1 cellular context compared by ENCODE assay signal in the genomic region with DNA sequence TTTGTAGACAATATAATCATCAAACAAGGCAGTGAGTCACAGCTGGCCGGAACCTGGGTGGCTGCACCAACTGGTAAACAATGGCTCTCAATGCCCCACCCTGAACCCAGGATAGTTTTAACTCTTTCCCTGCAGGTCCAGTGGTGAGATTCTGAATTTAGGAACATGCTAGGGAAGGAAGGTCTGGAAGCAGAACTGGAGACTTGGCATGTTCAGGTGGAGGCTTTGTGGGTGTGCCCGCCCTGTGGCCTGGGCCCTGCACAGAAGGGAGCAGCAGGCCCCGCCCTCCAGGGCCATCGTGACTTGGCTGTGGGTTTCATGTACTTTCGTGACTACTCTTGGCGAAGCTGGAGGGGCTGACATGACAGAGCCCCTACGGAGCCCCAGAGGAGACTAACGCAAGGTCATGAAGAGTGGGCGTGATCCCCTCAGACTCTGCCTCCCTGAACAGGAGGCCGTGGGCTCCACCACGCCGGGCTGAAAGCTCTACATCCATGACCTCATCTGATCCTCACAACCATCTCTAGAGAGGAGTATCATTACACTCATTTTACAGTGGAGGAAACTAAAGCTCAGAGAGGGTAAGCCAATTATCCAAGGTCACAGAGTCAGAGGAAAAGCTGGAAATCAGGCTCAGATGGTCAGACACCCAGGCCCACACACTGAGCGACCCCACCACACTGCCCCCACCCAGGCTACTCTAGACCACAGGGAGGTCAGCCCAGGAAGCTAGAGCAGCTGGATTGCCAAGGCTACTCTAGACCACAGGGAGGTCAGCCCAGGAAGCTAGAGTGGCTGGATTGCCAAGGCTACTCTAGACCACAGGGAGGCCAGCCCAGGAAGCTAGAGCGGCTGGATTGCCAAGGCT.
TF ChIP-seq lines count a peak whose summit lies in the region.

No MANE protein-coding gene starts in this region.

TF ChIP-seq in HepG2, 621 proteins besides CTCF, POLR2A, EP300 and RAD21 (continues in another document):
- TF ChIP-seq ZNF747 (CRISPR knock-in tag; IDR thresholded peaks at IDR 0.05; ENCODE audit: borderline replicate concordance): no peak
- TF ChIP-seq ZNF768 (CRISPR knock-in tag; IDR thresholded peaks at IDR 0.05): peak; percentile 33; the same call in 1 of the 2 replicates
- TF ChIP-seq ZBTB26 (CRISPR knock-in tag; IDR thresholded peaks at IDR 0.05; ENCODE audit: borderline replicate concordance): peak; percentile 38; the same call in 1 of the 2 replicates
- TF ChIP-seq ZFP37 (CRISPR knock-in tag; IDR thresholded peaks at IDR 0.05; ENCODE audit: borderline replicate concordance): no peak
- TF ChIP-seq, protein P1, sequence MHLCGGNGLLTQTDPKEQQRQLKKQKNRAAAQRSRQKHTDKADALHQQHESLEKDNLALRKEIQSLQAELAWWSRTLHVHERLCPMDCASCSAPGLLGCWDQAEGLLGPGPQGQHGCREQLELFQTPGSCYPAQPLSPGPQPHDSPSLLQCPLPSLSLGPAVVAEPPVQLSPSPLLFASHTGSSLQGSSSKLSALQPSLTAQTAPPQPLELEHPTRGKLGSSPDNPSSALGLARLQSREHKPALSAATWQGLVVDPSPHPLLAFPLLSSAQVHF (CRISPR knock-in tag; IDR thresholded peaks at IDR 0.05): no peak
- TF ChIP-seq KDM5B (CRISPR knock-in tag; IDR thresholded peaks at IDR 0.05; ENCODE audit: borderline replicate concordance): no peak
- TF ChIP-seq ISX (CRISPR knock-in tag; conservative IDR thresholded peaks at IDR 0.05): no peak
- no peak for TF ChIP-seq PCBP2 (optimal IDR thresholded peaks at IDR 0.05; ENCODE audit: low read depth, low read length, poor library complexity, severe bottlenecking)
- no peak for TF ChIP-seq ZFY (CRISPR knock-in tag; IDR thresholded peaks at IDR 0.05)
- no peak for TF ChIP-seq ZNF724P (CRISPR knock-in tag; IDR thresholded peaks at IDR 0.05; ENCODE audit: borderline replicate concordance)
- TF ChIP-seq NKX3-1 (CRISPR knock-in tag; IDR thresholded peaks at IDR 0.05): no peak
- TF ChIP-seq, protein P2, sequence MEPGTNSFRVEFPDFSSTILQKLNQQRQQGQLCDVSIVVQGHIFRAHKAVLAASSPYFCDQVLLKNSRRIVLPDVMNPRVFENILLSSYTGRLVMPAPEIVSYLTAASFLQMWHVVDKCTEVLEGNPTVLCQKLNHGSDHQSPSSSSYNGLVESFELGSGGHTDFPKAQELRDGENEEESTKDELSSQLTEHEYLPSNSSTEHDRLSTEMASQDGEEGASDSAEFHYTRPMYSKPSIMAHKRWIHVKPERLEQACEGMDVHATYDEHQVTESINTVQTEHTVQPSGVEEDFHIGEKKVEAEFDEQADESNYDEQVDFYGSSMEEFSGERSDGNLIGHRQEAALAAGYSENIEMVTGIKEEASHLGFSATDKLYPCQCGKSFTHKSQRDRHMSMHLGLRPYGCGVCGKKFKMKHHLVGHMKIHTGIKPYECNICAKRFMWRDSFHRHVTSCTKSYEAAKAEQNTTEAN (CRISPR knock-in tag; conservative IDR thresholded peaks at IDR 0.05): no peak
- TF ChIP-seq, protein P3, sequence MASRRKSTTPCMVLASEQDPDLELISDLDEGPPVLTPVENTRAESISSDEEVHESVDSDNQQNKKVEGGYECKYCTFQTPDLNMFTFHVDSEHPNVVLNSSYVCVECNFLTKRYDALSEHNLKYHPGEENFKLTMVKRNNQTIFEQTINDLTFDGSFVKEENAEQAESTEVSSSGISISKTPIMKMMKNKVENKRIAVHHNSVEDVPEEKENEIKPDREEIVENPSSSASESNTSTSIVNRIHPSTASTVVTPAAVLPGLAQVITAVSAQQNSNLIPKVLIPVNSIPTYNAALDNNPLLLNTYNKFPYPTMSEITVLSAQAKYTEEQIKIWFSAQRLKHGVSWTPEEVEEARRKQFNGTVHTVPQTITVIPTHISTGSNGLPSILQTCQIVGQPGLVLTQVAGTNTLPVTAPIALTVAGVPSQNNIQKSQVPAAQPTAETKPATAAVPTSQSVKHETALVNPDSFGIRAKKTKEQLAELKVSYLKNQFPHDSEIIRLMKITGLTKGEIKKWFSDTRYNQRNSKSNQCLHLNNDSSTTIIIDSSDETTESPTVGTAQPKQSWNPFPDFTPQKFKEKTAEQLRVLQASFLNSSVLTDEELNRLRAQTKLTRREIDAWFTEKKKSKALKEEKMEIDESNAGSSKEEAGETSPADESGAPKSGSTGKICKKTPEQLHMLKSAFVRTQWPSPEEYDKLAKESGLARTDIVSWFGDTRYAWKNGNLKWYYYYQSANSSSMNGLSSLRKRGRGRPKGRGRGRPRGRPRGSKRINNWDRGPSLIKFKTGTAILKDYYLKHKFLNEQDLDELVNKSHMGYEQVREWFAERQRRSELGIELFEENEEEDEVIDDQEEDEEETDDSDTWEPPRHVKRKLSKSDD (CRISPR knock-in tag; IDR thresholded peaks at IDR 0.05; ENCODE audit: low read depth): no peak
- TF ChIP-seq, protein P4, sequence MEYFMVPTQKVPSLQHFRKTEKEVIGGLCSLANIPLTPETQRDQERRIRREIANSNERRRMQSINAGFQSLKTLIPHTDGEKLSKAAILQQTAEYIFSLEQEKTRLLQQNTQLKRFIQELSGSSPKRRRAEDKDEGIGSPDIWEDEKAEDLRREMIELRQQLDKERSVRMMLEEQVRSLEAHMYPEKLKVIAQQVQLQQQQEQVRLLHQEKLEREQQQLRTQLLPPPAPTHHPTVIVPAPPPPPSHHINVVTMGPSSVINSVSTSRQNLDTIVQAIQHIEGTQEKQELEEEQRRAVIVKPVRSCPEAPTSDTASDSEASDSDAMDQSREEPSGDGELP (IDR thresholded peaks at IDR 0.05; ENCODE audit: borderline replicate concordance, low read depth): peak; percentile 54; the same call in 1 of the 2 replicates
- TF ChIP-seq YEATS4 (CRISPR knock-in tag; IDR thresholded peaks at IDR 0.05; ENCODE audit: borderline replicate concordance): no peak
- no peak for TF ChIP-seq DPF2 (CRISPR knock-in tag; IDR thresholded peaks at IDR 0.05; ENCODE audit: borderline replicate concordance, low read depth)
- TF ChIP-seq ZNF687 (CRISPR knock-in tag; IDR thresholded peaks at IDR 0.05): peak; percentile 34; the same call in 1 of the 2 replicates
- TF ChIP-seq, protein P5, sequence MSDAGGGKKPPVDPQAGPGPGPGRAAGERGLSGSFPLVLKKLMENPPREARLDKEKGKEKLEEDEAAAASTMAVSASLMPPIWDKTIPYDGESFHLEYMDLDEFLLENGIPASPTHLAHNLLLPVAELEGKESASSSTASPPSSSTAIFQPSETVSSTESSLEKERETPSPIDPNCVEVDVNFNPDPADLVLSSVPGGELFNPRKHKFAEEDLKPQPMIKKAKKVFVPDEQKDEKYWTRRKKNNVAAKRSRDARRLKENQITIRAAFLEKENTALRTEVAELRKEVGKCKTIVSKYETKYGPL (CRISPR knock-in tag; IDR thresholded peaks at IDR 0.05): no peak
- no peak for TF ChIP-seq RFX5 (IDR thresholded peaks at IDR 0.05; ENCODE audit: low read depth, low read length)
- no peak for TF ChIP-seq ZNF790 (CRISPR knock-in tag; IDR thresholded peaks at IDR 0.05; ENCODE audit: borderline replicate concordance)
- no peak for TF ChIP-seq HMG20B (CRISPR knock-in tag; conservative IDR thresholded peaks at IDR 0.05)
- TF ChIP-seq ARNT2 (CRISPR knock-in tag; IDR thresholded peaks at IDR 0.05; ENCODE audit: low read depth): no peak
- peak; percentile 65; the same call in 1 of the 2 replicates for TF ChIP-seq ETV5 (CRISPR knock-in tag; IDR thresholded peaks at IDR 0.05; ENCODE audit: borderline replicate concordance)
- no peak for TF ChIP-seq CBX1 (IDR thresholded peaks at IDR 0.05; ENCODE audit: low read depth)
- TF ChIP-seq ZBTB39 (CRISPR knock-in tag; IDR thresholded peaks at IDR 0.05): no peak
- TF ChIP-seq ZNF652 (CRISPR knock-in tag; IDR thresholded peaks at IDR 0.05; ENCODE audit: borderline replicate concordance, low read depth): peak; percentile 97
- TF ChIP-seq, protein P6, sequence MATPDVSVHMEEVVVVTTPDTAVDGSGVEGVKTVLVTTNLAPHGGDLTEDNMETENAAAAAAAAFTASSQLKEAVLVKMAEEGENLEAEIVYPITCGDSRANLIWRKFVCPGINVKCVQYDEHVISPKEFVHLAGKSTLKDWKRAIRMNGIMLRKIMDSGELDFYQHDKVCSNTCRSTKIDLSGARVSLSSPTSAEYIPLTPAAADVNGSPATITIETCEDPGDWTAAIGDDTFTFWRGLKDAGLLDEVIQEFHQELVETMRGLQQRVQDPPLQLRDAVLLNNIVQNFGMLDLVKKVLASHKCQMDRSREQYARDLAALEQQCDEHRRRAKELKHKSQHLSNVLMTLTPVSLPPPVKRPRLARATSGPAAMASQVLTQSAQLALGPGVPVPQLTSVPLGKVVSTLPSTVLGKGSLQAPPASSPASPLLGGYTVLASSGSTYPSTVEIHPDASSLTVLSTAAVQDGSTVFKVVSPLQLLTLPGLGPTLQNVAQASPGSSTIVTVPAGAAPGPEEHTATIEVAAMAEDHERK (CRISPR knock-in tag; IDR thresholded peaks at IDR 0.05; ENCODE audit: low read depth): no peak
- TF ChIP-seq PATZ1 (CRISPR knock-in tag; IDR thresholded peaks at IDR 0.05): no peak
- TF ChIP-seq, protein P7, sequence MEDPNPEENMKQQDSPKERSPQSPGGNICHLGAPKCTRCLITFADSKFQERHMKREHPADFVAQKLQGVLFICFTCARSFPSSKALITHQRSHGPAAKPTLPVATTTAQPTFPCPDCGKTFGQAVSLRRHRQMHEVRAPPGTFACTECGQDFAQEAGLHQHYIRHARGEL (CRISPR knock-in tag; IDR thresholded peaks at IDR 0.05): no peak
- TF ChIP-seq ZSCAN25 (CRISPR knock-in tag; IDR thresholded peaks at IDR 0.05): no peak
- TF ChIP-seq FOSL2 (CRISPR knock-in tag; IDR thresholded peaks at IDR 0.05): peak; percentile 82
- TF ChIP-seq, protein P8, sequence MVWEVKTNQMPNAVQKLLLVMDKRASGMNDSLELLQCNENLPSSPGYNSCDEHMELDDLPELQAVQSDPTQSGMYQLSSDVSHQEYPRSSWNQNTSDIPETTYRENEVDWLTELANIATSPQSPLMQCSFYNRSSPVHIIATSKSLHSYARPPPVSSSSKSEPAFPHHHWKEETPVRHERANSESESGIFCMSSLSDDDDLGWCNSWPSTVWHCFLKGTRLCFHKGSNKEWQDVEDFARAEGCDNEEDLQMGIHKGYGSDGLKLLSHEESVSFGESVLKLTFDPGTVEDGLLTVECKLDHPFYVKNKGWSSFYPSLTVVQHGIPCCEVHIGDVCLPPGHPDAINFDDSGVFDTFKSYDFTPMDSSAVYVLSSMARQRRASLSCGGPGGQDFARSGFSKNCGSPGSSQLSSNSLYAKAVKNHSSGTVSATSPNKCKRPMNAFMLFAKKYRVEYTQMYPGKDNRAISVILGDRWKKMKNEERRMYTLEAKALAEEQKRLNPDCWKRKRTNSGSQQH (CRISPR knock-in tag; IDR thresholded peaks at IDR 0.05; ENCODE audit: low read depth): no peak
